ENCODE assay signal across 8 cellular contexts in genomic region chr5:14871573-14872069, GRCh38. TPM values are rescaled to one million over a fixed set of nuclear protein-coding genes. Genes with fewer than 3 reads are reported as not detected.
A peak's percentile ranks its signal among the peaks of the same experiment; 100 is the strongest.
DNase-seq lines count a peak whose midpoint lies in the region; ATAC-seq and TF ChIP-seq lines count a peak whose summit lies in the region.

ANKH (minus strand) TSS chr5:14871778; CDS start chr5:14871447, 331 bp downstream.

- peak within 1 kb of the TSS; percentile 66 for H3K4ac ChIP-seq in IMR-90 (ENCODE audit: low read depth, low read length)

- dilution Hi-C loops in IMR-90 (cut with HindIII; ENCODE audit: low sequenced_read_pairs, unreplicated experiment), result no loop called here

- peak; percentile 62 for TF ChIP-seq CTCF in DND-41 (IDR thresholded peaks at IDR 0.05; ENCODE audit: borderline replicate concordance, extremely low read depth, low read length, poor library complexity, severe bottlenecking)
- TF ChIP-seq CTCF in IMR-90 (conservative IDR thresholded peaks at IDR 0.05; ENCODE audit: low read depth, low read length), result peak; percentile 58
- TF ChIP-seq CTCF in neural cell (IDR thresholded peaks at IDR 0.05; ENCODE audit: poor library complexity, severe bottlenecking), result no peak
- TF ChIP-seq CTCF in stomach (IDR thresholded peaks at IDR 0.05), result peak in 1 of 7 experiments; percentile 59

- peak within 1 kb of the TSS; percentile 53 for H3K23ac ChIP-seq in IMR-90 (ENCODE audit: low read depth, low read length)

- peak within 1 kb of the TSS; percentile 87 for H3K9ac ChIP-seq in DND-41 (ENCODE audit: low read depth, low read length)
- peak within 1 kb of the TSS; percentile 90 for H3K9ac ChIP-seq in IMR-90 (ENCODE audit: low read depth, low read length)
- H3K9ac ChIP-seq in neural cell (ENCODE audit: low read length), result peak within 1 kb of the TSS; percentile 78

- POLR2A ChIA-PET in IMR-90 (lab: Charles Lee; ENCODE audit: unreplicated experiment), result no interaction called here

- peak within 1 kb of the TSS; percentile 55 for H2BK5ac ChIP-seq in IMR-90 (ENCODE audit: low read depth, low read length, poor library complexity, severe bottlenecking)

- no peaks in the 10 kb centered on the region for H3K9me2 ChIP-seq in neural cell (ENCODE audit: insufficient read depth, low read length)

- H2BK15ac ChIP-seq in IMR-90 (ENCODE audit: low read depth, low read length), result peak within 1 kb of the TSS; percentile 26; the same call in 2 of the 3 replicates

- peak within 1 kb of the TSS; percentile 83 for H2AK9ac ChIP-seq in IMR-90 (replicated peaks; ENCODE audit: low read depth, low read length, poor library complexity)

- TF ChIP-seq POLR2A in IMR-90 (IDR thresholded peaks at IDR 0.05; ENCODE audit: low read depth, low read length) (peak; percentile 20), stomach (IDR thresholded peaks at IDR 0.05) (no peak)

- peak within 1 kb of the TSS; percentile 80 for H2AK5ac ChIP-seq in IMR-90 (ENCODE audit: low read depth, low read length)

- WGBS in IMR-90 (ENCODE audit: extremely low coverage in 2 of 2, insufficient read length in 1 of 2), 2 experiments, result no CpG with 5 or more reads among the region's 78 CpGs
- 0 to 1% (median 0%) methylated on average over 25 to 78 of the region's 78 CpGs for WGBS in stomach, 5 donors

- no peaks in the 10 kb centered on the region for H3F3A ChIP-seq in neural cell (ENCODE audit: insufficient read depth, low read length, poor library complexity, severe bottlenecking)

- ATAC-seq in DND-41 (ENCODE audit: insufficient read depth, low read depth), result peak; percentile 90
- peak; percentile 83 for ATAC-seq in GM21529 (IDR thresholded peaks at IDR 0.05; ENCODE audit: unreplicated experiment)
- peak; percentile 97 for ATAC-seq in IMR-90 (ENCODE audit: low read depth)

- H3K36me3 ChIP-seq in DND-41 (ENCODE audit: insufficient read depth, low read length) (no peaks in the 10 kb centered on the region; the same call in 1 of the 2 replicates), IMR-90 (ENCODE audit: control insufficient read depth, insufficient read depth, low read length) (no peaks in the 10 kb centered on the region), neural cell (ENCODE audit: insufficient read depth, low read length) (no peaks in the 10 kb centered on the region), stomach (no peaks in the 10 kb centered on the region)

- H3K4me2 ChIP-seq in DND-41 (ENCODE audit: insufficient read depth, low read length) (peak within 1 kb of the TSS; percentile 97), IMR-90 (ENCODE audit: low read depth, low read length) (peak within 1 kb of the TSS; percentile 93), neural cell (ENCODE audit: low read length) (peak within 1 kb of the TSS; percentile 79)

- H3K79me2 ChIP-seq in DND-41 (ENCODE audit: insufficient read depth, low read length) (peaks cover 52% of the 10 kb centered on the region), neural cell (replicated peaks; ENCODE audit: insufficient read depth, low read length) (peaks cover 28% of the 10 kb centered on the region)

- peak within 1 kb of the TSS; percentile 57 for H2BK120ac ChIP-seq in IMR-90 (ENCODE audit: low read depth, low read length)

- H3K56ac ChIP-seq in IMR-90 (ENCODE audit: extremely low read depth, insufficient read depth, low read length), result peak within 1 kb of the TSS; percentile 44

- TF ChIP-seq EP300 in neural cell (conservative IDR thresholded peaks at IDR 0.05; ENCODE audit: poor library complexity, severe bottlenecking), result no peak
- TF ChIP-seq EP300 in stomach (IDR thresholded peaks at IDR 0.05), result no peak

- H3K14ac ChIP-seq in IMR-90 (replicated peaks; ENCODE audit: low read depth, low read length), result peak within 1 kb of the TSS; percentile 67

- H3K4me3 ChIP-seq in DND-41 (ENCODE audit: low read depth in 1 of 2, low read length in 2 of 2), result peak within 1 kb of the TSS; percentile 72 to 78
- peak within 1 kb of the TSS; percentile 65 for H3K4me3 ChIP-seq in IMR-90 (ENCODE audit: insufficient read depth, low read depth, low read length)
- peak within 1 kb of the TSS; percentile 89 for H3K4me3 ChIP-seq in neural cell (ENCODE audit: low read length)
- peak within 1 kb of the TSS; percentile 79 to 94 (median 86) for H3K4me3 ChIP-seq in stomach

- H3K4me1 ChIP-seq in DND-41 (ENCODE audit: insufficient read depth, low read length), result peaks cover 35% of the 10 kb centered on the region
- H3K4me1 ChIP-seq in IMR-90 (ENCODE audit: control insufficient read depth, insufficient read depth, low read length), result peaks cover 2% of the 10 kb centered on the region
- peaks cover 14 to 32% (median 22%) of the 10 kb centered on the region in 4 donors for H3K4me1 ChIP-seq in stomach

- peak within 1 kb of the TSS; percentile 26; the same call in 1 of the 2 replicates for H4K5ac ChIP-seq in IMR-90 (ENCODE audit: low read depth, low read length)

- CTCF ChIA-PET in IMR-90 (lab: Yijun Ruan, JAX), result interaction anchor here (0.7 to 1.3 kb wide), 3 partner anchors 66 to 151 kb away, joined by 3 to 4 read pairs (median 3); no protein-coding TSS in a partner anchor

- H2BK20ac ChIP-seq in IMR-90 (ENCODE audit: low read depth, low read length), result no peak within 1 kb of the TSS

- TF ChIP-seq RAD21 in IMR-90 (IDR thresholded peaks at IDR 0.05; ENCODE audit: low read length) (peak; percentile 38), neural cell (conservative IDR thresholded peaks at IDR 0.05) (no peak)

- H3K27ac ChIP-seq in DND-41 (ENCODE audit: low read length) (peak within 1 kb of the TSS; percentile 61), IMR-90 (ENCODE audit: insufficient read depth, low read length) (peak within 1 kb of the TSS; percentile 89), neural cell (ENCODE audit: low read length) (peak within 1 kb of the TSS; percentile 58), stomach (peak within 1 kb of the TSS; percentile 86 to 97 (median 90))

- peak within 1 kb of the TSS; percentile 80 to 85; a peak in 2 of 4 replicates for H4K8ac ChIP-seq in IMR-90 (ENCODE audit: low read depth in 2 of 2, low read length in 2 of 2)

- DNase-seq in DND-41, result peak; percentile 82
- DNase-seq in IMR-90, result peak; percentile 69
- DNase-seq in RPMI7951 (ENCODE audit: low read depth), result peak; percentile 81
- DNase-seq in activated effector memory CD4-positive, alpha-beta T cell treated with anti-CD3 and anti-CD28 coated beads, Interleukin-2, amount 50 U/mL, for 16 hours, result peak; percentile 95
- peak; percentile 48 for DNase-seq in fibroblast of the conjunctiva (ENCODE audit: low read depth)
- peak; percentile 82 for DNase-seq in stomach

- no peaks in the 10 kb centered on the region for H3K9me3 ChIP-seq in DND-41 (ENCODE audit: insufficient read depth, low read length, severe bottlenecking)
- no peaks in the 10 kb centered on the region for H3K9me3 ChIP-seq in IMR-90 (ENCODE audit: control insufficient read depth, insufficient read depth, low read length)
- H3K9me3 ChIP-seq in neural cell (ENCODE audit: low read length), result no peaks in the 10 kb centered on the region
- no peaks in the 10 kb centered on the region for H3K9me3 ChIP-seq in stomach

- H4K91ac ChIP-seq in IMR-90 (ENCODE audit: insufficient read depth, low read depth, low read length), result peak within 1 kb of the TSS; percentile 61

- H3K79me1 ChIP-seq in IMR-90 (ENCODE audit: low read depth in 1 of 2, low read length in 2 of 2), result peaks cover 11 to 29% of the 10 kb centered on the region in 2 experiments; a peak in 3 of 4 replicates

- peaks cover 24% of the 10 kb centered on the region for H4K20me1 ChIP-seq in DND-41 (ENCODE audit: insufficient read depth, low read length)
- peaks cover 6% of the 10 kb centered on the region; the same call in 1 of the 2 replicates for H4K20me1 ChIP-seq in IMR-90 (ENCODE audit: insufficient read depth, low read length)
- no peaks in the 10 kb centered on the region for H4K20me1 ChIP-seq in neural cell (ENCODE audit: insufficient read depth)

- peak within 1 kb of the TSS; percentile 27; the same call in 1 of the 2 replicates for H3K18ac ChIP-seq in IMR-90 (ENCODE audit: low read depth, low read length)

- H3K27me3 ChIP-seq in DND-41 (ENCODE audit: insufficient read depth, low read length, poor library complexity) (peaks cover 3% of the 10 kb centered on the region), IMR-90 (ENCODE audit: control insufficient read depth, insufficient read depth, low read length) (no peaks in the 10 kb centered on the region), neural cell (ENCODE audit: insufficient read depth, low read depth, low read length) (no peaks in the 10 kb centered on the region), stomach (peaks cover 0 to 5% (median 0%) of the 10 kb centered on the region in 3 donors)

- in situ Hi-C loops in IMR-90 (cut with MboI; ENCODE audit: low sequenced_read_pairs), result loop anchor here (10.0 kb wide), 1 partner anchor 133 kb away; no protein-coding TSS in a partner anchor

- BruUV-seq in IMR-90 (replicated peaks; lab: Mats Ljungman, UMichigan), result no TSS peak

- intact Hi-C loops in IMR-90 (cut with micrococcal nuclease) (loop anchor here (1.0 to 5.0 kb wide), 5 partner anchors 29 to 144 kb away; no protein-coding TSS in a partner anchor), stomach (cut with DNase I; ENCODE audit: low total_unique reads) (no loop called here)

- H2AFZ ChIP-seq in DND-41 (ENCODE audit: low read depth, low read length) (peak within 1 kb of the TSS; percentile 77), IMR-90 (replicated peaks; ENCODE audit: low read length, poor library complexity) (peak within 1 kb of the TSS; percentile 94), neural cell (ENCODE audit: low read depth, low read length) (peak within 1 kb of the TSS; percentile 58)

- H3K9me1 ChIP-seq in IMR-90 (ENCODE audit: insufficient read depth, low read length), result peaks cover 4% of the 10 kb centered on the region; the same call in 1 of the 2 replicates

TF ChIP-seq in IMR-90, 13 proteins besides CTCF, POLR2A, EP300 and RAD21 (continues in another document):
- TF ChIP-seq CHD1 (IDR thresholded peaks at IDR 0.05; ENCODE audit: low read depth, low read length) (no peak), SMC3 (IDR thresholded peaks at IDR 0.05; ENCODE audit: low read depth, low read length) (no peak; the same call in none of the 2 replicates), BHLHE40 (IDR thresholded peaks at IDR 0.05; ENCODE audit: low read depth, low read length) (no peak)

TF ChIP-seq in neural cell, 6 proteins besides CTCF, POLR2A, EP300 and RAD21:
- peak; percentile 13 for TF ChIP-seq POLR2AphosphoS5 (IDR thresholded peaks at IDR 0.05)
- no peak for TF ChIP-seq MXI1 (conservative IDR thresholded peaks at IDR 0.05; ENCODE audit: poor library complexity, severe bottlenecking)
- no peak for TF ChIP-seq SMC3 (conservative IDR thresholded peaks at IDR 0.05; ENCODE audit: poor library complexity)

RNA-seq across cellular contexts. Expression of gene ANKH, which starts in this region (rescaled TPM):
- total RNA-seq in IMR-90 (2012; rRNA removed) (5.2 and 5.6 TPM in 2 replicates), stomach (100 to 1,000 TPM in 1 of 5 donors, 10 to 100 TPM in 2, 1 to 10 TPM in 2; 3.6 to 115 (median 17.8) TPM)
- polyA plus RNA-seq in IMR-90 (2012; rRNA removed) (15.4 and 17.2 TPM in 2 replicates), neural cell (9.9 and 13.7 TPM in 2 replicates), stomach (10 to 100 TPM in 2 of 3 donors, 1 to 10 TPM in 1; 6.1 to 18.8 (median 10.8) TPM)
- 11.0 and 13.8 TPM in 2 replicates for polyA plus RNA-seq in IMR-90 (2012; cell fraction: cytosol; rRNA removed)
- 8.9 TPM in 2 replicates for polyA plus RNA-seq in IMR-90 (2012; cell fraction: nucleus; rRNA removed; ENCODE audit: low replicate concordance)
- 57.0 and 70.5 TPM in 2 replicates for total RNA-seq in RPMI7951 (2014; rRNA removed; shearing (Covaris generic))
- polyA minus RNA-seq in neural cell, result 54.9 and 56.0 TPM in 2 replicates

Comparison
In these comparisons a context has a peak if more than half of its experiments do, and no peak if none do; other contexts are left out.
1. Peak in every context shown above with its lines: DNase-seq, ATAC-seq, H3K4me3 ChIP-seq and H3K27ac ChIP-seq.